2 cellular contexts compared by ENCODE assay signal in the genomic region with DNA sequence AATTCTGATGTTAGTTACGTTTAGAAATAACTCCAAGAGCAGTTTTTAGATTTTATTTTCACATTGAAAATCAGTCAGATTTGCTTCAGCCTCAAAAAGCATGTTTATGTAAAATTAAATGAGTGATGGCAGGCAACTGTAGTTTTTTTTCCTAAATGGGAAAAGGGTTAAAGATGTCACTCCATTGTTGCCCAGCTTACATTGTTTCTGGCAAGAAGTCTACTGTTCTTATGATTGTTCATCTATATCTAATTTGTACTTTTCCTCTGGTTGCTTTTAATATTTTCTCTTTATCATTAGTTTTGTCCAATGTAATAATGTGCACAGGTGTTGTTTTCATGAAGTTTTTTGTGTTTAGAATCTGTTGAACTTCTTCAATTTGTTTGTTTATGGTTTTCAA.
A peak's percentile ranks its signal among the peaks of the same experiment; 100 is the strongest.
TF ChIP-seq lines count a peak whose summit lies in the region.

No MANE protein-coding gene starts in this region.

TF ChIP-seq in HepG2, 621 proteins besides CTCF, POLR2A, EP300 and RAD21:
- TF ChIP-seq HOXA3 (CRISPR knock-in tag; IDR thresholded peaks at IDR 0.05) (no peak), ZNF317 (CRISPR knock-in tag; IDR thresholded peaks at IDR 0.05) (peak; percentile 83)
TF ChIP-seq in HepG2: peak in this region for 1.

TF ChIP-seq in WTC11, 78 proteins besides CTCF, POLR2A, EP300 and RAD21:
- TF ChIP-seq TEAD4 (CRISPR knock-in tag; IDR thresholded peaks at IDR 0.05) (no peak), ZNF317 (CRISPR knock-in tag; IDR thresholded peaks at IDR 0.05; ENCODE audit: borderline replicate concordance, low read depth) (peak; percentile 81)
